ENCODE assay signal across 16 cellular contexts in the genomic region with DNA sequence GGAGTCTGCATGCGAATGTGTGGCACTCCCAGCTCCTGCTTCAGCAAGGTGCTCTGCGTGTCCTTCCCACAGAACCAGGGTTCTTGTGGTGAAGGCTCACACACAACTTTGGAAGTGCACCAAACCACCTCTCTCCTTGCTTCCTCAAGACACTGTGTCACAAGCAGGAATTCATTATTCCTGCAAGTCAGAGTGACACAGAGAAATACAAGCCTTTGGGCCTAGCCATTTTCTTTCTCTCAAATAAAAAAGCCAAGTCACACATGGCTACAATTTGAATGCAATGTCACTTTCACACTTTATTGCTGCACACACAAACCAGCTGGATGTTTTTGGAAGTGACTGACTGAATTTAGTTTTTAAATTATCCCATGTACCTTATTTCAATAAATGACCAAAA. TPM values are rescaled to one million over a fixed set of nuclear protein-coding genes. Genes with fewer than 3 reads are reported as not detected.
DNase-seq lines count a peak whose midpoint lies in the region; ATAC-seq, FAIRE-seq and TF ChIP-seq lines count a peak whose summit lies in the region.
"Had no signal": no experiment of that assay in that cellular context is flagged by ENCODE, and none has a peak within 500 bp of the region (broad histone marks: within the 10 kb centered on the region; RNA-seq: fewer than 3 reads in every experiment).

No MANE protein-coding gene starts in this region.

- POLR2A ChIA-PET in K562 (lab: Yijun Ruan, JAX) = interaction anchor here (0.9 to 3.1 kb wide), 5 partner anchors 9 to 26 kb away, joined by 3 to 8 read pairs (median 3); no protein-coding TSS in a partner anchor

- no peaks in the 10 kb centered on the region for H4K20me1 ChIP-seq in K562 (replicated peaks; ENCODE audit: control insufficient read depth, insufficient read depth, low read length)

- FAIRE-seq in K562 (lab: Jason Lieb, UNC) = no peak
- FAIRE-seq: H1 had no signal

- no peaks in the 10 kb centered on the region for H3K79me2 ChIP-seq in K562 (ENCODE audit: control insufficient read depth, insufficient read depth, low read length)

- WGBS in K562 (ENCODE audit: insufficient coverage, low coverage, missing lambda C conversion rate) = 12% methylated on average over 2 of the region's 2 CpGs
- WGBS in thymus = 78% methylated on average over 2 of the region's 2 CpGs

- no peak for TF ChIP-seq POLR2A in K562 (conservative IDR thresholded peaks at IDR 0.05)

- CTCF ChIA-PET in K562 (lab: Yijun Ruan, JAX; ENCODE audit: low intra/inter-chr PET ratio) = no interaction called here

- intact Hi-C loops in K562 (cut with micrococcal nuclease) = loop anchor here (5.0 kb wide), 1 partner anchor 39 kb away; no protein-coding TSS in a partner anchor

- no peak for TF ChIP-seq EP300 in K562 (IDR thresholded peaks at IDR 0.05; ENCODE audit: low read length)

- H3K36me3 ChIP-seq in K562 (ENCODE audit: control insufficient read depth, insufficient read depth, low read length) = no peaks in the 10 kb centered on the region
- no peaks in the 10 kb centered on the region for H3K36me3 ChIP-seq in thymus (ENCODE audit: control insufficient read depth, insufficient read depth)

- H2AFZ ChIP-seq in K562 (ENCODE audit: low read depth, low read length) = peak overlapping the region; percentile 64

- peak overlapping the region; percentile 13; the same call in 1 of the 2 replicates for H3K4me2 ChIP-seq in K562 (ENCODE audit: insufficient read depth, low read length)

- BruUV-seq in K562 (replicated peaks; lab: Mats Ljungman, UMichigan) = no TSS peak

- no peak for TF ChIP-seq CTCF in AG10803 (conservative IDR thresholded peaks at IDR 0.05; ENCODE audit: low read length)
- TF ChIP-seq CTCF in K562 (IDR thresholded peaks at IDR 0.05 in 2 of 3, conservative IDR thresholded peaks at IDR 0.05 in 1 of 3; ENCODE audit: insufficient read depth in 2 of 3, low read depth in 1 of 3, low read length in 3 of 3) = no peak

- no peaks in the 10 kb centered on the region for H3K9me1 ChIP-seq in K562 (ENCODE audit: control insufficient read depth, insufficient read depth, low read length)

- H3K27ac ChIP-seq in K562 (ENCODE audit: extremely low read depth, low read depth, low read length) = no peak overlapping the region
- peak overlapping the region; percentile 0 for H3K27ac ChIP-seq in thymus (ENCODE audit: low read depth)
- H3K27ac ChIP-seq: HL-60 had no signal

- no peak for TF ChIP-seq RAD21 in K562 (CRISPR knock-in tag; conservative IDR thresholded peaks at IDR 0.05 in 1 of 2, IDR thresholded peaks at IDR 0.05 in 1 of 2)

- no peak overlapping the region for H3K9ac ChIP-seq in K562 (ENCODE audit: insufficient read depth in 1 of 2, low read depth in 2 of 2, low read length in 2 of 2)

- DNase-seq in AG10803 (ENCODE audit: low read depth) (peak; percentile 82), H4 (ENCODE audit: low spot score) (peak; percentile 71), K562 (ENCODE audit: extremely low read depth in 1 of 4, low spot score in 3 of 4) (no peak), activated T-cell treated with anti-CD3 and anti-CD28 coated beads for 4 hours (no peak)
- DNase-seq in stimulated activated naive CD4-positive, alpha-beta T cell (lab: John Stamatoyannopoulos, UW) = no peak
- DNase-seq: ACHN; Caco-2; CD8-positive, alpha-beta T cell; DMS53; HCEC 1CT; HFFc6; Karpas-422 had no signal

- peaks cover 9 to 20% of the 10 kb centered on the region in 2 experiments; a peak in 3 of 5 replicates for H3K27me3 ChIP-seq in K562 (ENCODE audit: control insufficient read depth in 2 of 2, insufficient read depth in 2 of 2, low read length in 2 of 2)
- H3K27me3 ChIP-seq in thymus (ENCODE audit: control insufficient read depth, insufficient read depth) = no peaks in the 10 kb centered on the region

- in situ Hi-C loops in K562 (cut with MboI) = no loop called here

- H3K4me1 ChIP-seq in K562 (replicated peaks in 1 of 2; ENCODE audit: control insufficient read depth in 2 of 2, insufficient read depth in 2 of 2, low read length in 2 of 2) (peaks cover 0 to 6% of the 10 kb centered on the region in 2 experiments; a peak in 3 of 5 replicates), thymus (ENCODE audit: control insufficient read depth, insufficient read depth, low read length) (no peaks in the 10 kb centered on the region)
- H3K4me1 ChIP-seq: Caco-2 had no signal

- ATAC-seq in K562 (no peak; the same call in 2 of the 3 replicates), HG02798 (IDR thresholded peaks at IDR 0.05; ENCODE audit: poor library complexity, unreplicated experiment) (no peak)
- ATAC-seq: CD8-positive, alpha-beta T cell had no signal

- H3K9me3 ChIP-seq in K562 (replicated peaks; ENCODE audit: control insufficient read depth, insufficient read depth, low read depth, low read length) = no peaks in the 10 kb centered on the region
- H3K9me3 ChIP-seq in thymus (ENCODE audit: control insufficient read depth) = no peaks in the 10 kb centered on the region
- H3K9me3 ChIP-seq: Caco-2 had no signal

- no peak overlapping the region for H3K4me3 ChIP-seq in AG10803 (ENCODE audit: low read length)
- H3K4me3 ChIP-seq in K562 = no peak overlapping the region
- H3K4me3 ChIP-seq in thymus (ENCODE audit: low read length) = no peak overlapping the region

TF ChIP-seq in K562, 482 proteins besides CTCF, POLR2A, EP300 and RAD21 (continues in another document):
- no peak for TF ChIP-seq TFAM (CRISPR knock-in tag; conservative IDR thresholded peaks at IDR 0.05)
- peak; percentile 80 for TF ChIP-seq ZNF316 (IDR thresholded peaks at IDR 0.05)
- TF ChIP-seq ATF1 (CRISPR knock-in tag; IDR thresholded peaks at IDR 0.05) = no peak
- TF ChIP-seq ATF1 (tag; IDR thresholded peaks at IDR 0.05) = 0 out of 2 replicates have a peak, but pooled peaks have one; percentile 16

RNA-seq across cellular contexts. Expression of a gene that starts 30.1 kb away (rescaled TPM):
- total RNA-seq in H4 (2014; rRNA removed; shearing (Covaris generic)) = 27.8 and 57.4 TPM in 2 replicates
- total RNA-seq in K562 (2011; cell fraction: chromatin; rRNA removed; ENCODE audit: low replicate concordance) = 140 and 675 TPM in 2 replicates
- total RNA-seq in K562 (2011; cell fraction: nucleolus; rRNA removed) = 80.2 and 115 TPM in 2 replicates
- 243 and 305 TPM in 2 replicates for total RNA-seq in K562 (2011; cell fraction: nucleoplasm; rRNA removed)
- 70.9 and 77.6 TPM in 2 replicates for total RNA-seq in K562 (2014; rRNA removed)
- 136 and 149 TPM in 2 replicates for total RNA-seq in K562 (2014; rRNA removed; fragmentation: Illumina TruSeq; extraction: Trizol)
- 116 and 120 TPM in 2 replicates for total RNA-seq in K562 (2015; rRNA removed; fragmentation: Illumina TruSeq; extraction: Trizol)
- total RNA-seq in K562 (2021) = 66.3 and 71.1 TPM in 2 replicates
- 143 and 150 TPM in 2 replicates for polyA plus RNA-seq in K562 (2011; rRNA removed)
- polyA plus RNA-seq in K562 (2011; cell fraction: cytosol; rRNA removed) = 6.6 and 22.6 TPM in 2 replicates
- 110 and 238 TPM in 2 replicates for polyA plus RNA-seq in K562 (2011; cell fraction: nucleus; rRNA removed)
- polyA plus RNA-seq in K562 (2012) = 51.4 and 58.9 TPM in 2 replicates
- 83.6 and 106 TPM in 2 replicates for polyA plus RNA-seq in K562 (2014; fragmentation: Illumina TruSeq; extraction: Trizol)
- polyA plus RNA-seq in K562 (2014; fragmentation: Nextera tagmentation; extraction: Ambion mirVana) = 100 to 1,000 TPM in 1 of 2 experiments, 10 to 100 TPM in 1; 87.1 to 139 TPM
- 88.4 and 107 TPM in 2 replicates for polyA plus RNA-seq in K562 (2014; rRNA removed)
- polyA minus RNA-seq in K562 (2011; rRNA and poly(A)+ RNA removed) = 168 and 237 TPM in 2 replicates
- polyA minus RNA-seq in K562 (2011; cell fraction: cytosol; rRNA and poly(A)+ RNA removed) = 23.7 and 28.0 TPM in 2 replicates
- 139 and 282 TPM in 2 replicates for polyA minus RNA-seq in K562 (2011; cell fraction: nucleus; rRNA and poly(A)+ RNA removed)
- 90.5 TPM for polyA plus RNA-seq in thymus

Comparison
In these comparisons a context has a peak if more than half of its experiments do, and no peak if none do; other contexts are left out.
1. DNase-seq: peak in AG10803 (single experiment) and H4 (single experiment); none in K562 (0 of 4), activated T-cell treated with anti-CD3 and anti-CD28 coated beads for 4 hours (single experiment) and stimulated activated naive CD4-positive, alpha-beta T cell (0 of 6).